Comparison of ENCODE assay signal across 18 cellular contexts in the genomic region with DNA sequence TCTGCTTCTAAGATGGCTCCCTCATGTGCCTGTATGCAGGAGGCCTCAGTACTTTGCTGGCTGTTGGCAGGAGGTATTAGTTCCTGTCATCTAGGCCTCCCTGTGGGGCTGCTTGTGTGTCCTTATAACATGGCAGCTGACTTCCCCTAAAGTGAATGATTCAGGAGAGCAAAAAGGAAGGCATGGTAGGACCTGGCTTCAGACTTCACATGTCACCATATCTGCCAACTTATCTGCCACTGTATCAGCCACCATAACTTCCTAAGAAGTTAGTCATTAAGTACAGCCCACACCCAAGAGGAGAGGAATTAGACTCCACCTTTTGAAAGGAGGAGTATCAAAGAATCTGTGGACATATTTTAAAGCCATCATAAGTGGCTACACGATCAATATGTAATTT.
DNase-seq lines count a peak whose midpoint lies in the region; ATAC-seq, FAIRE-seq and TF ChIP-seq lines count a peak whose summit lies in the region.
"Had no signal": no experiment of that assay in that cellular context is flagged by ENCODE, and none has a peak within 500 bp of the region (broad histone marks: within the 10 kb centered on the region; RNA-seq: fewer than 3 reads in every experiment).

No MANE protein-coding gene starts in this region.

- H4K20me1 ChIP-seq in osteoblast (ENCODE audit: insufficient read depth, low read length) (no peaks in the 10 kb centered on the region), hepatocyte (ENCODE audit: insufficient read depth, poor library complexity, severe bottlenecking) (no peaks in the 10 kb centered on the region)

- FAIRE-seq in D721Med (lab: Jason Lieb, UNC), result no peak
- FAIRE-seq: GM12891, GM18507, H54 had no signal

- H3K9me2 ChIP-seq in hepatocyte (replicated peaks; ENCODE audit: insufficient read depth), result no peaks in the 10 kb centered on the region

- H3K27me3 ChIP-seq in osteoblast (ENCODE audit: insufficient read depth, low read length) (no peaks in the 10 kb centered on the region), hepatocyte (no peaks in the 10 kb centered on the region)

- no peak for ATAC-seq in HG02870 (IDR thresholded peaks at IDR 0.05; ENCODE audit: unreplicated experiment)

- H2AFZ ChIP-seq in osteoblast (ENCODE audit: low read length) (no peak overlapping the region), hepatocyte (no peak overlapping the region)

- WGBS in hepatocyte (ENCODE audit: low lambda C conversion rate, missing lambda C conversion rate), result 96% methylated on average over 1 of the region's 1 CpG

- CTCF ChIA-PET in HEK293 (lab: Yijun Ruan, JAX), result no interaction called here

- peak; percentile 68 for DNase-seq in M059J (ENCODE audit: low read depth)
- peak; percentile 56 for DNase-seq in osteoblast (ENCODE audit: insufficient read length, low spot score, missing footprints)
- DNase-seq in D721Med (ENCODE audit: insufficient read length, low spot score), result no peak
- DNase-seq in hepatocyte (ENCODE audit: low spot score), result no peak
- DNase-seq: C1 segment of cervical spinal cord; Calu3; CD4-positive, alpha-beta memory T cell; COR-L47; DMS153; DND-41; GF-D8; GOT3; HCEC 1CT had no signal

- H3K36me3 ChIP-seq in HEK293 (ENCODE audit: control insufficient read depth in 2 of 2, insufficient read depth in 1 of 2, low read length in 2 of 2), result no peaks in the 10 kb centered on the region
- no peaks in the 10 kb centered on the region for H3K36me3 ChIP-seq in osteoblast (ENCODE audit: insufficient read depth, low read length)
- H3K36me3 ChIP-seq in hepatocyte (replicated peaks; ENCODE audit: insufficient read depth, low read depth), result no peaks in the 10 kb centered on the region

- 0 out of 2 replicates have a peak, but pooled peaks cover 2% of the 10 kb centered on the region for H3K4me1 ChIP-seq in HEK293 (ENCODE audit: control insufficient read depth, insufficient read depth, low read length)
- H3K4me1 ChIP-seq in osteoblast (ENCODE audit: insufficient read depth, low read length), result no peaks in the 10 kb centered on the region
- H3K4me1 ChIP-seq in hepatocyte (ENCODE audit: insufficient read depth), result no peaks in the 10 kb centered on the region

- H3K4me3 ChIP-seq in HEK293 (ENCODE audit: low read depth, low read length), result no peak overlapping the region
- no peak overlapping the region for H3K4me3 ChIP-seq in osteoblast (ENCODE audit: insufficient read depth, low read length)
- no peak overlapping the region for H3K4me3 ChIP-seq in hepatocyte

- TF ChIP-seq CTCF in HEK293 (tag by site-specific recombination; IDR thresholded peaks at IDR 0.05) (no peak), osteoblast (IDR thresholded peaks at IDR 0.05; ENCODE audit: extremely low read depth, low read depth, low read length) (no peak), D721Med (IDR thresholded peaks at IDR 0.05; ENCODE audit: insufficient read depth, missing control alignments) (no peak), hepatocyte (IDR thresholded peaks at IDR 0.05; ENCODE audit: poor library complexity) (no peak)

- POLR2A ChIA-PET in HEK293 (lab: Yijun Ruan, JAX), result no interaction called here

- no peak overlapping the region for H3K4me2 ChIP-seq in osteoblast (ENCODE audit: insufficient read depth, low read length)
- no peak overlapping the region for H3K4me2 ChIP-seq in hepatocyte

- no peaks in the 10 kb centered on the region for H3K79me2 ChIP-seq in osteoblast (ENCODE audit: insufficient read depth, low read length)
- no peaks in the 10 kb centered on the region for H3K79me2 ChIP-seq in hepatocyte

- H3K27ac ChIP-seq in HEK293 (ENCODE audit: extremely low read depth, low read depth, low read length) (no peak overlapping the region), osteoblast (ENCODE audit: low read depth, low read length) (no peak overlapping the region), hepatocyte (no peak overlapping the region)

- no peaks in the 10 kb centered on the region for H3K9me3 ChIP-seq in HEK293 (ENCODE audit: control insufficient read depth, insufficient read depth, low read depth, low read length)
- H3K9me3 ChIP-seq in osteoblast (ENCODE audit: low read depth, low read length), result no peaks in the 10 kb centered on the region
- H3K9me3 ChIP-seq in hepatocyte (ENCODE audit: low read depth), result no peaks in the 10 kb centered on the region

TF ChIP-seq in HEK293, 187 proteins besides CTCF, POLR2A, EP300 and RAD21:
- TF ChIP-seq BCL11A (tag by site-specific recombination; IDR thresholded peaks at IDR 0.05; ENCODE audit: low read depth) (no peak), SETDB1 (IDR thresholded peaks at IDR 0.05; ENCODE audit: insufficient read length, low read length) (peak; percentile 78)

Comparison
In these comparisons a context has a peak if more than half of its experiments do, and no peak if none do; other contexts are left out.
1. DNase-seq: peak in M059J (single experiment) and osteoblast (single experiment); none in D721Med (single experiment) and hepatocyte (single experiment).